Comparison of ENCODE assay signal across 1 cellular context in genomic region chr15:85403745-85404144, GRCh38.
TF ChIP-seq lines count a peak whose summit lies in the region.

No MANE protein-coding gene starts in this region.

TF ChIP-seq in GM12878, 131 proteins besides CTCF, POLR2A, EP300 and RAD21 (continued from another document):
- TF ChIP-seq ZBTB40 (IDR thresholded peaks at IDR 0.05; ENCODE audit: borderline replicate concordance), result no peak
- no peak for TF ChIP-seq IRF3 (IDR thresholded peaks at IDR 0.05)
- TF ChIP-seq ZSCAN29 (IDR thresholded peaks at IDR 0.05), result no peak
- no peak for TF ChIP-seq HCFC1 (IDR thresholded peaks at IDR 0.05; ENCODE audit: low read length)
- TF ChIP-seq BACH1 (IDR thresholded peaks at IDR 0.05; ENCODE audit: borderline replicate concordance), result no peak
- TF ChIP-seq KDM1A (IDR thresholded peaks at IDR 0.05; ENCODE audit: borderline replicate concordance), result no peak
